ENCODE assay signal across 8 cellular contexts in genomic region chr10:8049874-8050560, GRCh38. TPM values are rescaled to one million over a fixed set of nuclear protein-coding genes. Genes with fewer than 3 reads are reported as not detected.
DNase-seq lines count a peak whose midpoint lies in the region; ATAC-seq and TF ChIP-seq lines count a peak whose summit lies in the region.

No MANE protein-coding gene starts in this region.

- H3K27ac Mint-ChIP-seq in naive thymus-derived CD8-positive, alpha-beta T cell: peak overlapping the region in 1 of 10 donors; percentile 43

- no peak for ATAC-seq in naive thymus-derived CD8-positive, alpha-beta T cell
- no peak for ATAC-seq in GM19397 (IDR thresholded peaks at IDR 0.05; ENCODE audit: unreplicated experiment)

- POLR2A ChIA-PET in naive thymus-derived CD8-positive, alpha-beta T cell (lab: Charles Lee): interaction anchor here (0.9 to 3.8 kb wide), 3 partner anchors 10 to 390 kb away, joined by 3 to 20 read pairs (median 3); no protein-coding TSS in a partner anchor

- peaks cover 0 to 7% (median 0%) of the 10 kb centered on the region in 3 donors for H3K36me3 Mint-ChIP-seq in naive thymus-derived CD8-positive, alpha-beta T cell

- TF ChIP-seq CTCF in AG10803 (conservative IDR thresholded peaks at IDR 0.05; ENCODE audit: low read length): no peak

- H3K4me3 ChIP-seq in AG10803 (ENCODE audit: low read length): peak overlapping the region; percentile 17; the same call in 1 of the 2 replicates
- H3K4me3 ChIP-seq in HUES6 (ENCODE audit: low read depth, low read length): peak overlapping the region; percentile 63
- H3K4me3 ChIP-seq in duodenal mucosa (ENCODE audit: low read depth in 1 of 2, low read length in 2 of 2): peak overlapping the region; percentile 53 to 55

- H3K9ac ChIP-seq in HUES6 (ENCODE audit: low read length) (peak overlapping the region; percentile 32), duodenal mucosa (ENCODE audit: low read depth in 1 of 2, low read length in 2 of 2) (no peak overlapping the region)

- no peaks in the 10 kb centered on the region for H3K9me3 ChIP-seq in HUES6 (ENCODE audit: control insufficient read depth, insufficient read depth, low read depth, low read length)
- no peaks in the 10 kb centered on the region for H3K9me3 ChIP-seq in duodenal mucosa (ENCODE audit: control insufficient read depth in 1 of 2, low read length in 2 of 2)

- peaks cover 0 to 4% (median 0%) of the 10 kb centered on the region in 9 donors for H3K9me3 Mint-ChIP-seq in naive thymus-derived CD8-positive, alpha-beta T cell

- peak overlapping the region in 9 of 10 donors; percentile 19 to 93 (median 67) for H3K4me3 Mint-ChIP-seq in naive thymus-derived CD8-positive, alpha-beta T cell

- peaks cover 31 to 62% (median 53%) of the 10 kb centered on the region in 5 donors for H3K27me3 Mint-ChIP-seq in naive thymus-derived CD8-positive, alpha-beta T cell

- peaks cover 27 to 83% (median 56%) of the 10 kb centered on the region in 4 donors for H3K4me1 Mint-ChIP-seq in naive thymus-derived CD8-positive, alpha-beta T cell

- peaks cover 51% of the 10 kb centered on the region for H3K4me1 ChIP-seq in HUES6 (ENCODE audit: control insufficient read depth, insufficient read depth, low read length)
- H3K4me1 ChIP-seq in duodenal mucosa (ENCODE audit: control insufficient read depth in 1 of 2, insufficient read depth in 2 of 2, low read length in 2 of 2): peaks cover 25 to 35% of the 10 kb centered on the region in 2 donors

- H3K27me3 ChIP-seq in HUES6 (ENCODE audit: control insufficient read depth, insufficient read depth, low read length) (peaks cover 97% of the 10 kb centered on the region), duodenal mucosa (ENCODE audit: control insufficient read depth in 1 of 2, insufficient read depth in 2 of 2, low read length in 2 of 2) (peaks cover 83 to 92% of the 10 kb centered on the region in 2 donors)

- no peaks in the 10 kb centered on the region for H3K36me3 ChIP-seq in HUES6 (ENCODE audit: control insufficient read depth, insufficient read depth, low read length)
- no peaks in the 10 kb centered on the region for H3K36me3 ChIP-seq in duodenal mucosa (ENCODE audit: control insufficient read depth in 1 of 2, insufficient read depth in 2 of 2, low read length in 2 of 2)

- no peak for DNase-seq in AG10803 (ENCODE audit: low read depth)
- peak in 1 of 10 donors; percentile 20 for DNase-seq in naive thymus-derived CD8-positive, alpha-beta T cell
- DNase-seq in NAMALWA (ENCODE audit: low spot score): no peak
- no peak for DNase-seq in OCI-M1 (lab: John Stamatoyannopoulos, UW)
- DNase-seq in NCI-H2107 treated with DMSO at 0.1 percent for 48 hours (lab: John Stamatoyannopoulos, UW; ENCODE audit: unreplicated experiment): no peak

- H3K27ac ChIP-seq in HUES6 (ENCODE audit: low read depth, low read length) (no peak overlapping the region), duodenal mucosa (ENCODE audit: low read depth, low read length) (no peak overlapping the region)

RNA-seq across cellular contexts. Expression of gene GATA3, which starts 4.5 kb away (rescaled TPM):
- 10 to 100 TPM; 23.5 to 23.9 TPM for total RNA-seq in naive thymus-derived CD8-positive, alpha-beta T cell
- 10 to 100 TPM; 20.5 to 27.7 (median 23.9) TPM for polyA plus RNA-seq in naive thymus-derived CD8-positive, alpha-beta T cell
